ENCODE assay signal across 13 cellular contexts in the genomic region with DNA sequence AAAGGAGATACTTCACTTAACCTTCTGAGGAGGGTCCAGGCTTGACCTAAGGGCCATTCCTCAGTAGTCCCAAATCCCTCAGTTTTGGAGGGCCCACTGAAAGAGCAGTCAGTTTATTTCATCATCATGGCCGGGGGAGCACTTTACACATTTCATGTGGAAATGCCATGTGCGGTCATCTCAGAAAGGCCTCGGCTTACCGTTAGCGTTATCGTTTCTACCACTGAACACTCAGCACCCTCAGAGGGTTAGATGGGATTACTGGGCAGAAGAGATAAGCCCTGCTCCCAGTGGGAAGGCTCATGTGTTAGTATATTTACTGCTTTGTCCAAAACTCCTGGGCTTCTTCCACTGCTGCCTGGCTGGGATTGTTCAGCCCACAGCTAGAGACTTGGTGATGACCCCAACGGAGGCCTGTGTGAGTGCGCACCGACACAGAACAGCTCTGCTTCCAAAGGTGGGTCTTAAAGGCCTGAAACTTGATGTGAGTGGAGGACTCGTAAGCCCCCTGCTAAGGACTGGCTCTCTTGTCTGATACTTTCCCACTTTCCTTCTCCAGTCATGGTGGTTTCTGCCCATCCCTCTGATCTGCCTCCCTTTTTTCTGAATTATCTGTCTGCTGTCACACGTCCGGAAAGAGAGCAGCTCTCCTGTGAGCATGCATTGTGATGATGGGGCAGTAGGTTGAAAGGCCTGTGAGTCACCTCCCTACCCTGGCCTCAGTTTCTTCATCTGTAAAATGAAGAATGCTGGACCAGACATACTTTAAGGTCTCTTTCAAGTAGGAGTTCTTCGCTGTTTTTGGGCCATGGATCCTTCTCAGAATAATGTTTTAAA.
DNase-seq lines count a peak whose midpoint lies in the region; TF ChIP-seq lines count a peak whose summit lies in the region.
"Had no signal": no experiment of that assay in that cellular context is flagged by ENCODE, and none has a peak within 500 bp of the region (broad histone marks: within the 10 kb centered on the region; RNA-seq: fewer than 3 reads in every experiment).

No MANE protein-coding gene starts in this region.

- peak overlapping the region; percentile 51 for H3K27ac ChIP-seq in CD8-positive, alpha-beta memory T cell (ENCODE audit: low read depth, low read length)
- H3K27ac ChIP-seq in substantia nigra (ENCODE audit: low read depth, low read length, poor library complexity, severe bottlenecking): no peak overlapping the region
- H3K27ac ChIP-seq: GM23248 had no signal

- no peaks in the 10 kb centered on the region for H3K4me1 Mint-ChIP-seq in CD8-positive, alpha-beta memory T cell
- H3K4me1 Mint-ChIP-seq in endothelial cell (ENCODE audit: unreplicated experiment): no peaks in the 10 kb centered on the region

- H3K27me3 Mint-ChIP-seq in CD8-positive, alpha-beta memory T cell: no peaks in the 10 kb centered on the region
- H3K27me3 Mint-ChIP-seq in endothelial cell (ENCODE audit: unreplicated experiment): no peaks in the 10 kb centered on the region
- H3K27me3 Mint-ChIP-seq: CD4-positive, CD25-positive, alpha-beta regulatory T cell had no signal

- POLR2A ChIA-PET in CD8-positive, alpha-beta memory T cell (lab: Charles Lee): no interaction called here

- H3K4me3 ChIP-seq in CD8-positive, alpha-beta memory T cell (ENCODE audit: low read length): no peak overlapping the region
- H3K4me3 ChIP-seq: GM23248, HAP-1 had no signal

- no peak for TF ChIP-seq CTCF in endothelial cell (IDR thresholded peaks at IDR 0.05; ENCODE audit: unreplicated experiment)

- no peak for DNase-seq in CD8-positive, alpha-beta memory T cell
- DNase-seq in D341Med (ENCODE audit: low spot score) (peak; percentile 61), OCI-M1 (lab: John Stamatoyannopoulos, UW) (peak; percentile 96), endothelial cell (ENCODE audit: low spot score) (no peak), globus pallidus (ENCODE audit: low spot score) (no peak), substantia nigra (lab: John Stamatoyannopoulos, UW) (no peak)
- no peak for DNase-seq in activated naive CD4-positive, alpha-beta T cell treated with anti-CD3 and anti-CD28 coated beads, Interleukin-2, amount 50 U/mL, for 16 hours
- DNase-seq: GF-D8 had no signal

- H3K27ac Mint-ChIP-seq in CD8-positive, alpha-beta memory T cell: no peak overlapping the region
- no peak overlapping the region for H3K27ac Mint-ChIP-seq in endothelial cell (ENCODE audit: unreplicated experiment)
- H3K27ac Mint-ChIP-seq: CD4-positive, CD25-positive, alpha-beta regulatory T cell had no signal

- H3K4me3 Mint-ChIP-seq in CD8-positive, alpha-beta memory T cell: no peak overlapping the region
- peak overlapping the region; percentile 56 for H3K4me3 Mint-ChIP-seq in endothelial cell (ENCODE audit: unreplicated experiment)
- H3K4me3 Mint-ChIP-seq: CD4-positive, CD25-positive, alpha-beta regulatory T cell had no signal

- H3K9me3 Mint-ChIP-seq in CD8-positive, alpha-beta memory T cell: peaks cover 0 to 3% (median 0%) of the 10 kb centered on the region in 5 donors
- H3K9me3 Mint-ChIP-seq in endothelial cell (ENCODE audit: unreplicated experiment): no peaks in the 10 kb centered on the region

- no peaks in the 10 kb centered on the region for H3K4me1 ChIP-seq in CD8-positive, alpha-beta memory T cell (ENCODE audit: insufficient read depth, low read length)
- H3K4me1 ChIP-seq: BE2C, Caco-2, HAP-1 had no signal

- H3K36me3 Mint-ChIP-seq in CD8-positive, alpha-beta memory T cell: no peaks in the 10 kb centered on the region
- H3K36me3 Mint-ChIP-seq in endothelial cell (ENCODE audit: low read depth, unreplicated experiment): peaks cover 40% of the 10 kb centered on the region
- H3K36me3 Mint-ChIP-seq: CD4-positive, CD25-positive, alpha-beta regulatory T cell had no signal

- CTCF ChIA-PET in CD8-positive, alpha-beta memory T cell (lab: Charles Lee): no interaction called here

- no peaks in the 10 kb centered on the region for H3K36me3 ChIP-seq in CD8-positive, alpha-beta memory T cell (ENCODE audit: insufficient read depth, low read length)
- H3K36me3 ChIP-seq: BE2C, HAP-1 had no signal

- no peaks in the 10 kb centered on the region for H3K27me3 ChIP-seq in CD8-positive, alpha-beta memory T cell (ENCODE audit: insufficient read depth, low read length, poor library complexity, severe bottlenecking)
- H3K27me3 ChIP-seq: BE2C had no signal

- no peaks in the 10 kb centered on the region for H3K9me3 ChIP-seq in CD8-positive, alpha-beta memory T cell (ENCODE audit: low read length)
- H3K9me3 ChIP-seq: BE2C, Caco-2, HAP-1 had no signal

Comparison
In these comparisons a context has a peak if more than half of its experiments do, and no peak if none do; other contexts are left out.
1. DNase-seq: peak in D341Med (single experiment) and OCI-M1 (single experiment); none in CD8-positive, alpha-beta memory T cell (0 of 5), endothelial cell (single experiment), globus pallidus (single experiment), activated naive CD4-positive, alpha-beta T cell treated with anti-CD3 and anti-CD28 coated beads, Interleukin-2, amount 50 U/mL, for 16 hours (single experiment) and substantia nigra (0 of 49).